Comparison of ENCODE assay signal across 9 cellular contexts in the genomic region with DNA sequence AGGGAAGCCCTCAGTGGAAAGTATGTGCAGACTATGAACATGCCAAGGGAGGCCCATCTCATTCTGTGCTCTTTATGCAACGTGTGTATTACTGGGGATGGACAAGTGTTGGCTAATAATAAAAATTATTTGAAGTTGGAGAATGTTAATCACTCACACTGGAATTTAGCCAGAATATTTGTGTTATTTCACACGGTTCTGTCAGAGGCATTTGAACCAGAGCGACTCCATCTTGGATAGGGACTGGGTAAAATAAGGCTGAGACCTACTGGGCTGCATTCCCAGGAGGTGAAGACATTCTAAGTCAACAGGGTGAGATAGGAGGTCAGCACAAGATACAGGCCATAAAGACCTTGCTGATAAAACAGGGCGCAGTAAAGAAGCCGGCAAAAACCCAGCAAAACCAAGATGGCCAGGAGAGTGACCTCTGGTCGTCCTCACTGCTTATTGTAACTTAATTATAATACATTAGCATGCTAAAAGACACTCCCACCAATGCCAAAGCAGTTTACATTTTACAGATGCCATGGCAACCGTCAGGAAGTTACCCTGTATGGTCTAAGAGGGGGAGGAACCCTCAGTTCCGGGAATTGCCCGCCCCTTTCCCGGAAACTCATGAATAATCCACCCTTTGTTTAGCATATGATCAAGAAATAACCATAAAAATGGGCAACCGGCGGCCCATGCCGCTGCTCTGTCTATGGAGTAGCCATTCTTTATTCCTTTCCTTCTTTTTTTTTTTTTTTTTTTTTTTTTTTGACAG. TPM values are rescaled to one million over a fixed set of nuclear protein-coding genes. Genes with fewer than 3 reads are reported as not detected.
A peak's percentile ranks its signal among the peaks of the same experiment; 100 is the strongest.
DNase-seq lines count a peak whose midpoint lies in the region; ATAC-seq and TF ChIP-seq lines count a peak whose summit lies in the region.
"Had no signal": no experiment of that assay in that cellular context is flagged by ENCODE, and none has a peak within 500 bp of the region (broad histone marks: within the 10 kb centered on the region; RNA-seq: fewer than 3 reads in every experiment).

No MANE protein-coding gene starts in this region.

- H3K36me3 Mint-ChIP-seq in chondrocyte (ENCODE audit: low read depth): no peaks in the 10 kb centered on the region

- H3K27ac Mint-ChIP-seq in chondrocyte (ENCODE audit: unreplicated experiment): no peak overlapping the region

- DNase-seq in ELF-1 (ENCODE audit: low read depth, low spot score) (peak; percentile 77), NCI-H2227 (lab: John Stamatoyannopoulos, UW; ENCODE audit: unreplicated experiment) (peak; percentile 57), posterior vena cava (ENCODE audit: low spot score) (peak; percentile 91), chondrocyte (ENCODE audit: low spot score) (no peak)
- DNase-seq in central memory CD4-positive, alpha-beta T cell: peak; percentile 18
- DNase-seq: DMS79 treated with DMSO at 0.1 percent for 48 hours, GOT3 had no signal

- H3K4me3 Mint-ChIP-seq in chondrocyte (ENCODE audit: unreplicated experiment): no peak overlapping the region

- intact Hi-C loops in posterior vena cava (cut with DNase I): no loop called here

- peaks cover 5% of the 10 kb centered on the region for H3K27me3 Mint-ChIP-seq in chondrocyte (ENCODE audit: low read depth)

- no peak for TF ChIP-seq CTCF in chondrocyte (IDR thresholded peaks at IDR 0.05)

- H3K4me1 Mint-ChIP-seq in chondrocyte (ENCODE audit: low read depth): peaks cover 27% of the 10 kb centered on the region

- ATAC-seq in HG03039 (IDR thresholded peaks at IDR 0.05; ENCODE audit: unreplicated experiment) (no peak), HG02798 (IDR thresholded peaks at IDR 0.05; ENCODE audit: poor library complexity, unreplicated experiment) (no peak)

- H3K9me3 Mint-ChIP-seq in chondrocyte (ENCODE audit: low read depth): no peaks in the 10 kb centered on the region

RNA-seq across cellular contexts. Expression of a gene that starts 2.6 kb away (rescaled TPM):
- total RNA-seq in posterior vena cava (1 to 10 TPM; 3.4 to 3.7 TPM), chondrocyte (0.63 to 1.1 TPM (median 0.82 TPM) in 3 replicates)
